33 cellular contexts compared by ENCODE assay signal in genomic region chr9:105226055-105226454, GRCh38.
"Had no signal": no experiment of that assay in that cellular context is flagged by ENCODE, and none has a peak within 500 bp of the region (broad histone marks: within the 10 kb centered on the region; RNA-seq: fewer than 3 reads in every experiment).

No MANE protein-coding gene starts in this region.

- FAIRE-seq: astrocyte, bronchial epithelial cell had no signal

- H3K36me3 ChIP-seq: adrenal gland, ascending aorta, brain microvascular endothelial cell, breast epithelium, cardiac muscle cell had no signal

- H3K4me3 ChIP-seq: adrenal gland, ascending aorta, body of pancreas, breast epithelium, cardiac muscle cell had no signal

- H3K9me3 ChIP-seq: body of pancreas had no signal

- H3K4me1 ChIP-seq: adrenal gland, ascending aorta, body of pancreas, breast epithelium had no signal

- H3K27me3 ChIP-seq: adrenal gland, ascending aorta, body of pancreas, brain microvascular endothelial cell, breast epithelium, cardiac muscle cell had no signal

- DNase-seq: activated effector memory CD4-positive, alpha-beta T cell treated with anti-CD3 and anti-CD28 coated beads, Interleukin-2, amount 50 U/mL, for 16 hours; activated effector memory CD4-positive, alpha-beta T cell treated with Interleukin-2 at 50 U/mL for 16 hours; activated gamma-delta T cell; activated gamma-delta T cell treated with Interleukin-2 at 50 U/mL for 16 hours; activated naive CD4-positive, alpha-beta T cell; activated naive CD4-positive, alpha-beta T cell treated with anti-CD3 and anti-CD28 coated beads for 36 hours; activated naive CD4-positive, alpha-beta T cell treated with anti-CD3 and anti-CD28 coated beads, Interleukin-2, amount 10 ng/mL, durations not matched to agents 7 days and 5 days; activated naive CD4-positive, alpha-beta T cell treated with anti-CD3 and anti-CD28 coated beads, Interleukin-2, amount 50 U/mL, for 16 hours; activated naive CD4-positive, alpha-beta T cell treated with Interleukin-2 at 50 U/mL for 16 hours; activated naive CD8-positive, alpha-beta T cell treated with anti-CD3 and anti-CD28 coated beads for 36 hours; activated naive CD8-positive, alpha-beta T cell treated with anti-CD3 and anti-CD28 coated beads, Interleukin-2, amount 10 ng/mL, durations not matched to agents 7 days and 5 days; activated naive CD8-positive, alpha-beta T cell treated with anti-CD3 and anti-CD28 coated beads, Interleukin-2, amount 50 U/mL, for 24 hours; activated T-cell treated with anti-CD3 and anti-CD28 coated beads, Interleukin-2, amount 50 U/mL, for 1 hour; activated T-cell treated with anti-CD3 and anti-CD28 coated beads, Interleukin-2, amount 50 U/mL, for 24 hours; activated T-cell treated with anti-CD3 and anti-CD28 coated beads, Interleukin-2, amount 50 U/mL, for 4 hours; activated T-cell treated with anti-CD3 and anti-CD28 coated beads, Interleukin-2, amount 50 U/mL, for 48 hours; activated T-cell treated with anti-CD3 and anti-CD28 coated beads, Interleukin-2, amount 50 U/mL, for 72 hours; adrenal gland; amniotic stem cell; amygdala; anterior cingulate cortex; aorta; body of pancreas; brain microvascular endothelial cell; central memory CD4-positive, alpha-beta T cell; cerebellar nuclear complex had no signal

- H3K27ac ChIP-seq: adrenal gland, ascending aorta, body of pancreas, brain microvascular endothelial cell, breast epithelium, cardiac muscle cell had no signal

- ATAC-seq: activated naive CD4-positive, alpha-beta T cell treated with anti-CD3 and anti-CD28 coated beads, Interleukin-2, amount 50 U/mL, for 72 hours; activated naive CD8-positive, alpha-beta T cell treated with anti-CD3 and anti-CD28 coated beads, Interleukin-2, amount 50 U/mL, for 24 hours; activated T-cell treated with anti-CD3 and anti-CD28 coated beads, Interleukin-2, amount 50 U/mL, for 4 hours; activated T-cell treated with anti-CD3 and anti-CD28 coated beads, Interleukin-2, amount 50 U/mL, for 72 hours; activated T-helper 17 cell treated with anti-CD3 and anti-CD28 coated beads, Interleukin-2, amount 50 U/mL, for 72 hours; body of pancreas had no signal
